ENCODE assay signal across 1 cellular context in the genomic region with DNA sequence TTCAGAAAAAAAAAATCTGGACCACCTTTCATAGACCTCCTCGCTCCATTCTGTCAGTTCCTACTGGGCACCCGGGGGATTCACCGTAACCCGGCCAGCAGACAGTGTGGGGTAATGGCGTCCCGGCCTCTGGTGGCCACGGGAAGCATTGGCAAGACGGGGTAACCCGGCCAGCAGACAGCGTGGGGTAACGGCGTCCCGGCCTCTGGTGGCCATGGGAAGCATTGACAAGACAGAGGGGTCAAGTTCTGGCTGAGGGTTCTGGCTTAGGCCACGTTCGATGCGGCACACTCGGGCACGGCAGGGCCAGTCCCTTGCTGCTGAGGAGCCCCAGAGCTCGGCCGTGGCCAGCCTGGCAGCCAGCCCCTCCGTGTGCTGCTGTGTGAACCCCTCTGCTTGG.
TF ChIP-seq lines count a peak whose summit lies in the region.

No MANE protein-coding gene starts in this region.

TF ChIP-seq in H1, 55 proteins besides CTCF, POLR2A, EP300 and RAD21:
- no peak for TF ChIP-seq CREB1 (IDR thresholded peaks at IDR 0.05)
- peak; percentile 21; the same call in 1 of the 2 replicates for TF ChIP-seq GABPA (IDR thresholded peaks at IDR 0.05; ENCODE audit: borderline replicate concordance, insufficient read depth, low read length)
- TF ChIP-seq SIN3A (conservative IDR thresholded peaks at IDR 0.05 in 1 of 2, IDR thresholded peaks at IDR 0.05 in 1 of 2; ENCODE audit: low read depth in 1 of 2, low read length in 2 of 2), result peak in 1 of 2 experiments; percentile 62; a peak in 1 of 4 replicates
- TF ChIP-seq, protein P1, sequence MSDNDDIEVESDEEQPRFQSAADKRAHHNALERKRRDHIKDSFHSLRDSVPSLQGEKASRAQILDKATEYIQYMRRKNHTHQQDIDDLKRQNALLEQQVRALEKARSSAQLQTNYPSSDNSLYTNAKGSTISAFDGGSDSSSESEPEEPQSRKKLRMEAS (IDR thresholded peaks at IDR 0.05), result 0 out of 2 replicates have a peak, but pooled peaks have one; percentile 31
- peak; percentile 87 for TF ChIP-seq YY1 (IDR thresholded peaks at IDR 0.05; ENCODE audit: low read depth, low read length)
- no peak for TF ChIP-seq TAF7 (optimal IDR thresholded peaks at IDR 0.05; ENCODE audit: borderline replicate concordance, low read depth, low read length)
- TF ChIP-seq KDM4A (IDR thresholded peaks at IDR 0.05; ENCODE audit: low read depth, low read length, severe bottlenecking), result no peak
TF ChIP-seq in H1: peak in this region for 4.
